ENCODE assay signal across 1 cellular context in genomic region chr19:55580628-55581144, GRCh38.
TF ChIP-seq lines count a peak whose summit lies in the region.

ZNF579 (minus strand) TSS chr19:55580848; CDS start chr19:55579639, 1,209 bp downstream.

TF ChIP-seq in HepG2, 621 proteins besides CTCF, POLR2A, EP300 and RAD21 (continued from another document and continues in another):
- 0 out of 2 replicates have a peak, but pooled peaks have one; percentile 24 for TF ChIP-seq GLI4 (CRISPR knock-in tag; IDR thresholded peaks at IDR 0.05; ENCODE audit: borderline replicate concordance)
- TF ChIP-seq HES4 (CRISPR knock-in tag; IDR thresholded peaks at IDR 0.05; ENCODE audit: borderline replicate concordance): no peak
- TF ChIP-seq SOX5 (CRISPR knock-in tag; IDR thresholded peaks at IDR 0.05; ENCODE audit: borderline replicate concordance): peak; percentile 11; the same call in 1 of the 2 replicates
- no peak for TF ChIP-seq RFXANK (CRISPR knock-in tag; IDR thresholded peaks at IDR 0.05)
- no peak for TF ChIP-seq MED8 (CRISPR knock-in tag; IDR thresholded peaks at IDR 0.05; ENCODE audit: insufficient replicate concordance)
- peak; percentile 89 for TF ChIP-seq CBX1 (IDR thresholded peaks at IDR 0.05; ENCODE audit: low read depth)
- TF ChIP-seq, protein P1, sequence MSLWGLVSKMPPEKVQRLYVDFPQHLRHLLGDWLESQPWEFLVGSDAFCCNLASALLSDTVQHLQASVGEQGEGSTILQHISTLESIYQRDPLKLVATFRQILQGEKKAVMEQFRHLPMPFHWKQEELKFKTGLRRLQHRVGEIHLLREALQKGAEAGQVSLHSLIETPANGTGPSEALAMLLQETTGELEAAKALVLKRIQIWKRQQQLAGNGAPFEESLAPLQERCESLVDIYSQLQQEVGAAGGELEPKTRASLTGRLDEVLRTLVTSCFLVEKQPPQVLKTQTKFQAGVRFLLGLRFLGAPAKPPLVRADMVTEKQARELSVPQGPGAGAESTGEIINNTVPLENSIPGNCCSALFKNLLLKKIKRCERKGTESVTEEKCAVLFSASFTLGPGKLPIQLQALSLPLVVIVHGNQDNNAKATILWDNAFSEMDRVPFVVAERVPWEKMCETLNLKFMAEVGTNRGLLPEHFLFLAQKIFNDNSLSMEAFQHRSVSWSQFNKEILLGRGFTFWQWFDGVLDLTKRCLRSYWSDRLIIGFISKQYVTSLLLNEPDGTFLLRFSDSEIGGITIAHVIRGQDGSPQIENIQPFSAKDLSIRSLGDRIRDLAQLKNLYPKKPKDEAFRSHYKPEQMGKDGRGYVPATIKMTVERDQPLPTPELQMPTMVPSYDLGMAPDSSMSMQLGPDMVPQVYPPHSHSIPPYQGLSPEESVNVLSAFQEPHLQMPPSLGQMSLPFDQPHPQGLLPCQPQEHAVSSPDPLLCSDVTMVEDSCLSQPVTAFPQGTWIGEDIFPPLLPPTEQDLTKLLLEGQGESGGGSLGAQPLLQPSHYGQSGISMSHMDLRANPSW (CRISPR knock-in tag; IDR thresholded peaks at IDR 0.05; ENCODE audit: borderline replicate concordance): no peak
- no peak for TF ChIP-seq NFATC3 (CRISPR knock-in tag; IDR thresholded peaks at IDR 0.05)
- TF ChIP-seq CENPBD1 (CRISPR knock-in tag; IDR thresholded peaks at IDR 0.05; ENCODE audit: borderline replicate concordance, low read depth): no peak
- peak; percentile 34; the same call in 1 of the 2 replicates for TF ChIP-seq ADNP (CRISPR knock-in tag; IDR thresholded peaks at IDR 0.05)
- peak; percentile 69 for TF ChIP-seq ZBTB40 (IDR thresholded peaks at IDR 0.05)
- no peak for TF ChIP-seq ZBTB40 (CRISPR knock-in tag; IDR thresholded peaks at IDR 0.05)
- TF ChIP-seq ZNF329 (CRISPR knock-in tag; IDR thresholded peaks at IDR 0.05; ENCODE audit: low read depth): 0 out of 2 replicates have a peak, but pooled peaks have one; percentile 27
- TF ChIP-seq, protein P2, sequence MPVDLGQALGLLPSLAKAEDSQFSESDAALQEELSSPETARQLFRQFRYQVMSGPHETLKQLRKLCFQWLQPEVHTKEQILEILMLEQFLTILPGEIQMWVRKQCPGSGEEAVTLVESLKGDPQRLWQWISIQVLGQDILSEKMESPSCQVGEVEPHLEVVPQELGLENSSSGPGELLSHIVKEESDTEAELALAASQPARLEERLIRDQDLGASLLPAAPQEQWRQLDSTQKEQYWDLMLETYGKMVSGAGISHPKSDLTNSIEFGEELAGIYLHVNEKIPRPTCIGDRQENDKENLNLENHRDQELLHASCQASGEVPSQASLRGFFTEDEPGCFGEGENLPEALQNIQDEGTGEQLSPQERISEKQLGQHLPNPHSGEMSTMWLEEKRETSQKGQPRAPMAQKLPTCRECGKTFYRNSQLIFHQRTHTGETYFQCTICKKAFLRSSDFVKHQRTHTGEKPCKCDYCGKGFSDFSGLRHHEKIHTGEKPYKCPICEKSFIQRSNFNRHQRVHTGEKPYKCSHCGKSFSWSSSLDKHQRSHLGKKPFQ (CRISPR knock-in tag; IDR thresholded peaks at IDR 0.05; ENCODE audit: insufficient replicate concordance): no peak
- no peak for TF ChIP-seq ZBTB21 (CRISPR knock-in tag; IDR thresholded peaks at IDR 0.05)
- TF ChIP-seq ZNF558 (CRISPR knock-in tag; IDR thresholded peaks at IDR 0.05; ENCODE audit: borderline replicate concordance): 0 out of 2 replicates have a peak, but pooled peaks have one; percentile 24
- TF ChIP-seq CCDC6 (CRISPR knock-in tag; IDR thresholded peaks at IDR 0.05): 0 out of 2 replicates have a peak, but pooled peaks have one; percentile 27
- TF ChIP-seq ZNF546 (CRISPR knock-in tag; conservative IDR thresholded peaks at IDR 0.05): peak; percentile 4; the same call in 1 of the 2 replicates
- TF ChIP-seq, protein P3, sequence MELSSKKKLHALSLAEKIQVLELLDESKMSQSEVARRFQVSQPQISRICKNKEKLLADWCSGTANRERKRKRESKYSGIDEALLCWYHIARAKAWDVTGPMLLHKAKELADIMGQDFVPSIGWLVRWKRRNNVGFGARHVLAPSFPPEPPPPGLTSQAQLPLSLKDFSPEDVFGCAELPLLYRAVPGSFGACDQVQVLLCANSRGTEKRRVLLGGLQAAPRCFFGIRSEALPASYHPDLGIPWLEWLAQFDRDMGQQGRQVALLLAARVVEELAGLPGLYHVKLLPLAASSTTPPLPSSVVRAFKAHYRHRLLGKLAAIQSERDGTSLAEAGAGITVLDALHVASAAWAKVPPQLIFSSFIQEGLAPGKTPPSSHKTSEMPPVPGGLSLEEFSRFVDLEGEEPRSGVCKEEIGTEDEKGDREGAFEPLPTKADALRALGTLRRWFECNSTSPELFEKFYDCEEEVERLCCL (CRISPR knock-in tag; IDR thresholded peaks at IDR 0.05; ENCODE audit: borderline replicate concordance): no peak
- 0 out of 2 replicates have a peak, but pooled peaks have one; percentile 26 for TF ChIP-seq ESRRA (CRISPR knock-in tag; IDR thresholded peaks at IDR 0.05; ENCODE audit: low read depth)
- no peak for TF ChIP-seq HMGA1 (CRISPR knock-in tag; conservative IDR thresholded peaks at IDR 0.05)
- TF ChIP-seq, protein P4, sequence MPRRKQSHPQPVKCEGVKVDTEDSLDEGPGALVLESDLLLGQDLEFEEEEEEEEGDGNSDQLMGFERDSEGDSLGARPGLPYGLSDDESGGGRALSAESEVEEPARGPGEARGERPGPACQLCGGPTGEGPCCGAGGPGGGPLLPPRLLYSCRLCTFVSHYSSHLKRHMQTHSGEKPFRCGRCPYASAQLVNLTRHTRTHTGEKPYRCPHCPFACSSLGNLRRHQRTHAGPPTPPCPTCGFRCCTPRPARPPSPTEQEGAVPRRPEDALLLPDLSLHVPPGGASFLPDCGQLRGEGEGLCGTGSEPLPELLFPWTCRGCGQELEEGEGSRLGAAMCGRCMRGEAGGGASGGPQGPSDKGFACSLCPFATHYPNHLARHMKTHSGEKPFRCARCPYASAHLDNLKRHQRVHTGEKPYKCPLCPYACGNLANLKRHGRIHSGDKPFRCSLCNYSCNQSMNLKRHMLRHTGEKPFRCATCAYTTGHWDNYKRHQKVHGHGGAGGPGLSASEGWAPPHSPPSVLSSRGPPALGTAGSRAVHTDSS (CRISPR knock-in tag; conservative IDR thresholded peaks at IDR 0.05): no peak
- no peak for TF ChIP-seq SP140L (CRISPR knock-in tag; IDR thresholded peaks at IDR 0.05; ENCODE audit: borderline replicate concordance)
- no peak for TF ChIP-seq CSRNP1 (CRISPR knock-in tag; IDR thresholded peaks at IDR 0.05)
- 0 out of 2 replicates have a peak, but pooled peaks have one; percentile 43 for TF ChIP-seq ZNF788 (CRISPR knock-in tag; IDR thresholded peaks at IDR 0.05; ENCODE audit: borderline replicate concordance)
- TF ChIP-seq LCORL (IDR thresholded peaks at IDR 0.05): no peak
- peak; percentile 10; the same call in 1 of the 2 replicates for TF ChIP-seq LCORL (CRISPR knock-in tag; IDR thresholded peaks at IDR 0.05)
- 0 out of 2 replicates have a peak, but pooled peaks have one; percentile 18 for TF ChIP-seq FOXA3 (CRISPR knock-in tag; IDR thresholded peaks at IDR 0.05)
- TF ChIP-seq PHF8 (CRISPR knock-in tag; IDR thresholded peaks at IDR 0.05): peak; percentile 60
- TF ChIP-seq NR0B2 (CRISPR knock-in tag; IDR thresholded peaks at IDR 0.05): 0 out of 2 replicates have a peak, but pooled peaks have one; percentile 9
- peak; percentile 81; the same call in 1 of the 2 replicates for TF ChIP-seq SIN3A (IDR thresholded peaks at IDR 0.05; ENCODE audit: borderline replicate concordance, low read depth, low read length)
- TF ChIP-seq SIX4 (CRISPR knock-in tag; IDR thresholded peaks at IDR 0.05): no peak
- TF ChIP-seq KDM1A (CRISPR knock-in tag; IDR thresholded peaks at IDR 0.05): no peak
- no peak for TF ChIP-seq MTA3 (CRISPR knock-in tag; IDR thresholded peaks at IDR 0.05)
- TF ChIP-seq ZNF460 (CRISPR knock-in tag; IDR thresholded peaks at IDR 0.05; ENCODE audit: borderline replicate concordance): no peak
- TF ChIP-seq ARNTL (CRISPR knock-in tag; IDR thresholded peaks at IDR 0.05): no peak
